1 cellular context compared by ENCODE assay signal in the genomic region with DNA sequence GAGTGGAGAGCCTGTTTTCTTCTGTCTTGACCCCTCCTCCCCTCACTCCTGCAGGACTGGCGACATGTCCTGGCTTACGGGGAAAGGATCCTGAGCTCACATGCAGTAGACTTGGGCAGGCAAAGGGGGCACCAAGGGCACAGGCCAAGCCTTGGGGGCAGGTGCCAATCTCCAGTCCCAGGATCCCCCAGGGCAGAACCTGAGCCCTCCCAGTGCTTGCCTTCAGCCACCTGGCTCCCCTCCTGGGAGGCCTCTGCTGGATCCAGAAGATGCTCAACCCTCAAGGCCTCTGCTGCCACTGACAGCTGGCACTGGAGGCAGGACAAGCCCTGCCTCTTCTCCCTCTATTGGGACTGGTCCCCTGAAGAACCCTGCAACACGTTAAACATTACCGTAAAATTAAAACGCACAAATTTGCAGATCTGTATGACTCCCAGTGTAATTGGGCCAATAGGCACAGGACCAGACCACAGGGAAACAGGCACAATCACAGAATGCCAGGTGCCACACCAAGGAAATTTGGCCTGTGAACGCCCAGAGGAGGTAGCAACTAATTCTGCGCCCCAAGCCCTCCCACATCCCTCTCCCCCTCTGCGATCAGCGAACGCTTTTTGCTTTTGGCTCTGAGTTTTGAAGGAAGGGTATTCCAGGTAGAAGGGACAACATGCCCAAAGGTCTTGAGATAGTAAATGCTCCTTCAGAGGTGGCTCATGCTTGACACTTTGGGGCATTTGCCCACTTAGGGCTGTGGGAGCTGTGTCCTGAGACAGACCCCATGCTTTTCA.
TF ChIP-seq lines count a peak whose summit lies in the region.

No MANE protein-coding gene starts in this region.

TF ChIP-seq in HepG2, 621 proteins besides CTCF, POLR2A, EP300 and RAD21 (continues in another document):
- TF ChIP-seq ZNF891 (CRISPR knock-in tag; IDR thresholded peaks at IDR 0.05), result no peak
- TF ChIP-seq REST (IDR thresholded peaks at IDR 0.05; ENCODE audit: borderline replicate concordance in 1 of 2, low read depth in 1 of 2, low read length in 2 of 2), result no peak
- TF ChIP-seq LRRFIP1 (CRISPR knock-in tag; conservative IDR thresholded peaks at IDR 0.05), result no peak
- no peak for TF ChIP-seq RARA (CRISPR knock-in tag; IDR thresholded peaks at IDR 0.05)
- TF ChIP-seq ZNF703 (CRISPR knock-in tag; IDR thresholded peaks at IDR 0.05; ENCODE audit: borderline replicate concordance), result no peak
- TF ChIP-seq, protein P1, sequence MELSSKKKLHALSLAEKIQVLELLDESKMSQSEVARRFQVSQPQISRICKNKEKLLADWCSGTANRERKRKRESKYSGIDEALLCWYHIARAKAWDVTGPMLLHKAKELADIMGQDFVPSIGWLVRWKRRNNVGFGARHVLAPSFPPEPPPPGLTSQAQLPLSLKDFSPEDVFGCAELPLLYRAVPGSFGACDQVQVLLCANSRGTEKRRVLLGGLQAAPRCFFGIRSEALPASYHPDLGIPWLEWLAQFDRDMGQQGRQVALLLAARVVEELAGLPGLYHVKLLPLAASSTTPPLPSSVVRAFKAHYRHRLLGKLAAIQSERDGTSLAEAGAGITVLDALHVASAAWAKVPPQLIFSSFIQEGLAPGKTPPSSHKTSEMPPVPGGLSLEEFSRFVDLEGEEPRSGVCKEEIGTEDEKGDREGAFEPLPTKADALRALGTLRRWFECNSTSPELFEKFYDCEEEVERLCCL (CRISPR knock-in tag; IDR thresholded peaks at IDR 0.05; ENCODE audit: borderline replicate concordance), result 0 out of 2 replicates have a peak, but pooled peaks have one; percentile 8
- TF ChIP-seq, protein P2, sequence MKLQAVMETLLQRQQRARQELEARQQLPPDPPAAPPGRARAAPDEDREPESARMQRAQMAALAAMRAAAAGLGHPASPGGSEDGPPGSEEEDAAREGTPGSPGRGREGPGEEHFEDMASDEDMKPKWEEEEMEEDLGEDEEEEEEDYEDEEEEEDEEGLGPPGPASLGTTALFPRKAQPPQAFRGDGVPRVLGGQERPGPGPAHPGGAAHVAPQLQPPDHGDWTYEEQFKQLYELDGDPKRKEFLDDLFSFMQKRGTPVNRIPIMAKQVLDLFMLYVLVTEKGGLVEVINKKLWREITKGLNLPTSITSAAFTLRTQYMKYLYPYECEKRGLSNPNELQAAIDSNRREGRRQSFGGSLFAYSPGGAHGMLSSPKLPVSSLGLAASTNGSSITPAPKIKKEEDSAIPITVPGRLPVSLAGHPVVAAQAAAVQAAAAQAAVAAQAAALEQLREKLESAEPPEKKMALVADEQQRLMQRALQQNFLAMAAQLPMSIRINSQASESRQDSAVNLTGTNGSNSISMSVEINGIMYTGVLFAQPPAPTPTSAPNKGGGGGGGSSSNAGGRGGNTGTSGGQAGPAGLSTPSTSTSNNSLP (IDR thresholded peaks at IDR 0.05; ENCODE audit: low read depth, low read length), result no peak
- no peak for TF ChIP-seq ZNF816 (CRISPR knock-in tag; IDR thresholded peaks at IDR 0.05; ENCODE audit: borderline replicate concordance)
- no peak for TF ChIP-seq ZNF546 (CRISPR knock-in tag; conservative IDR thresholded peaks at IDR 0.05)
- no peak for TF ChIP-seq NCOA2 (CRISPR knock-in tag; IDR thresholded peaks at IDR 0.05)
- TF ChIP-seq MTF1 (CRISPR knock-in tag; IDR thresholded peaks at IDR 0.05), result no peak
- TF ChIP-seq ZMYM3 (CRISPR knock-in tag; IDR thresholded peaks at IDR 0.05), result no peak
- TF ChIP-seq ARID2 (CRISPR knock-in tag; IDR thresholded peaks at IDR 0.05; ENCODE audit: borderline replicate concordance), result 0 out of 2 replicates have a peak, but pooled peaks have one; percentile 9
- TF ChIP-seq POLR2AphosphoS5 (IDR thresholded peaks at IDR 0.05; ENCODE audit: low read depth, low read length), result peak; percentile 23; the same call in 1 of the 2 replicates
- TF ChIP-seq CENPX (CRISPR knock-in tag; IDR thresholded peaks at IDR 0.05), result no peak
- 0 out of 2 replicates have a peak, but pooled peaks have one; percentile 11 for TF ChIP-seq SSRP1 (CRISPR knock-in tag; IDR thresholded peaks at IDR 0.05)
- no peak for TF ChIP-seq ZNF282 (IDR thresholded peaks at IDR 0.05; ENCODE audit: partially characterized antibody)
- no peak for TF ChIP-seq HES4 (CRISPR knock-in tag; IDR thresholded peaks at IDR 0.05; ENCODE audit: borderline replicate concordance)
- peak; percentile 51; the same call in 1 of the 2 replicates for TF ChIP-seq HNRNPL (IDR thresholded peaks at IDR 0.05; ENCODE audit: low read depth, low read length)
- TF ChIP-seq ZNF569 (CRISPR knock-in tag; IDR thresholded peaks at IDR 0.05; ENCODE audit: borderline replicate concordance), result no peak
- no peak for TF ChIP-seq RCOR2 (CRISPR knock-in tag; IDR thresholded peaks at IDR 0.05)
- no peak for TF ChIP-seq U2AF1 (optimal IDR thresholded peaks at IDR 0.05; ENCODE audit: low read depth, low read length)
- TF ChIP-seq ZNF329 (CRISPR knock-in tag; IDR thresholded peaks at IDR 0.05; ENCODE audit: low read depth), result no peak
- TF ChIP-seq HNRNPK (IDR thresholded peaks at IDR 0.05; ENCODE audit: low read depth, low read length, poor library complexity, severe bottlenecking), result no peak
- no peak for TF ChIP-seq ZMAT5 (CRISPR knock-in tag; IDR thresholded peaks at IDR 0.05; ENCODE audit: borderline replicate concordance, low read depth)
- no peak for TF ChIP-seq RARG (CRISPR knock-in tag; IDR thresholded peaks at IDR 0.05; ENCODE audit: low read depth)
- no peak for TF ChIP-seq ZNF263 (CRISPR knock-in tag; IDR thresholded peaks at IDR 0.05)
- TF ChIP-seq ZNF143 (CRISPR knock-in tag; IDR thresholded peaks at IDR 0.05), result no peak
- 0 out of 2 replicates have a peak, but pooled peaks have one; percentile 8 for TF ChIP-seq ZNF383 (CRISPR knock-in tag; IDR thresholded peaks at IDR 0.05; ENCODE audit: borderline replicate concordance)
- no peak; the same call in 1 of the 2 replicates for TF ChIP-seq IRF2 (CRISPR knock-in tag; IDR thresholded peaks at IDR 0.05)
- TF ChIP-seq, protein P3, sequence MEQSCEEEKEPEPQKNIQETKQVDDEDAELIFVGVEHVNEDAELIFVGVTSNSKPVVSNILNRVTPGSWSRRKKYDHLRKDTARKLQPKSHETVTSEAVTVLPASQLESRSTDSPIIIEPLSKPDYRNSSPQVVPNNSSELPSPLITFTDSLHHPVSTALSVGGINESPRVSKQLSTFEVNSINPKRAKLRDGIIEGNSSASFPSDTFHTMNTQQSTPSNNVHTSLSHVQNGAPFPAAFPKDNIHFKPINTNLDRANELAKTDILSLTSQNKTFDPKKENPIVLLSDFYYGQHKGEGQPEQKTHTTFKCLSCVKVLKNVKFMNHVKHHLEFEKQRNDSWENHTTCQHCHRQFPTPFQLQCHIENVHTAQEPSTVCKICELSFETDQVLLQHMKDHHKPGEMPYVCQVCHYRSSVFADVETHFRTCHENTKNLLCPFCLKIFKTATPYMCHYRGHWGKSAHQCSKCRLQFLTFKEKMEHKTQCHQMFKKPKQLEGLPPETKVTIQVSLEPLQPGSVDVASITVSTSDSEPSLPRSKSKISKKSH (CRISPR knock-in tag; IDR thresholded peaks at IDR 0.05; ENCODE audit: borderline replicate concordance), result 0 out of 2 replicates have a peak, but pooled peaks have one; percentile 19
- TF ChIP-seq CC2D1A (CRISPR knock-in tag; IDR thresholded peaks at IDR 0.05), result no peak
- no peak for TF ChIP-seq ZNF556 (CRISPR knock-in tag; IDR thresholded peaks at IDR 0.05; ENCODE audit: borderline replicate concordance)
- no peak for TF ChIP-seq ZNF12 (CRISPR knock-in tag; IDR thresholded peaks at IDR 0.05)
- no peak for TF ChIP-seq ZXDC (CRISPR knock-in tag; IDR thresholded peaks at IDR 0.05)
- no peak for TF ChIP-seq JDP2 (CRISPR knock-in tag; IDR thresholded peaks at IDR 0.05; ENCODE audit: borderline replicate concordance)
- TF ChIP-seq PITX1 (CRISPR knock-in tag; IDR thresholded peaks at IDR 0.05), result no peak
- 0 out of 2 replicates have a peak, but pooled peaks have one; percentile 2 for TF ChIP-seq ZNF558 (CRISPR knock-in tag; IDR thresholded peaks at IDR 0.05; ENCODE audit: borderline replicate concordance)
- peak; percentile 1; the same call in 1 of the 2 replicates for TF ChIP-seq PAWR (CRISPR knock-in tag; IDR thresholded peaks at IDR 0.05; ENCODE audit: borderline replicate concordance)
- TF ChIP-seq ATF7 (IDR thresholded peaks at IDR 0.05), result no peak
- TF ChIP-seq ATF7 (CRISPR knock-in tag; IDR thresholded peaks at IDR 0.05), result no peak
- TF ChIP-seq CAMTA2 (CRISPR knock-in tag; IDR thresholded peaks at IDR 0.05; ENCODE audit: borderline replicate concordance), result no peak
- TF ChIP-seq AHR (CRISPR knock-in tag; IDR thresholded peaks at IDR 0.05), result no peak
- TF ChIP-seq POLR2G (IDR thresholded peaks at IDR 0.05; ENCODE audit: low read depth, low read length), result no peak
- TF ChIP-seq, protein P4, sequence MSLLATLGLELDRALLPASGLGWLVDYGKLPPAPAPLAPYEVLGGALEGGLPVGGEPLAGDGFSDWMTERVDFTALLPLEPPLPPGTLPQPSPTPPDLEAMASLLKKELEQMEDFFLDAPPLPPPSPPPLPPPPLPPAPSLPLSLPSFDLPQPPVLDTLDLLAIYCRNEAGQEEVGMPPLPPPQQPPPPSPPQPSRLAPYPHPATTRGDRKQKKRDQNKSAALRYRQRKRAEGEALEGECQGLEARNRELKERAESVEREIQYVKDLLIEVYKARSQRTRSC (CRISPR knock-in tag; IDR thresholded peaks at IDR 0.05; ENCODE audit: low read depth), result no peak
- no peak for TF ChIP-seq CREB1 (IDR thresholded peaks at IDR 0.05)
- TF ChIP-seq CREB1 (CRISPR knock-in tag; IDR thresholded peaks at IDR 0.05), result no peak
- no peak for TF ChIP-seq HNRNPUL1 (IDR thresholded peaks at IDR 0.05; ENCODE audit: low read depth, low read length)
